ENCODE assay signal across 8 cellular contexts in the genomic region with DNA sequence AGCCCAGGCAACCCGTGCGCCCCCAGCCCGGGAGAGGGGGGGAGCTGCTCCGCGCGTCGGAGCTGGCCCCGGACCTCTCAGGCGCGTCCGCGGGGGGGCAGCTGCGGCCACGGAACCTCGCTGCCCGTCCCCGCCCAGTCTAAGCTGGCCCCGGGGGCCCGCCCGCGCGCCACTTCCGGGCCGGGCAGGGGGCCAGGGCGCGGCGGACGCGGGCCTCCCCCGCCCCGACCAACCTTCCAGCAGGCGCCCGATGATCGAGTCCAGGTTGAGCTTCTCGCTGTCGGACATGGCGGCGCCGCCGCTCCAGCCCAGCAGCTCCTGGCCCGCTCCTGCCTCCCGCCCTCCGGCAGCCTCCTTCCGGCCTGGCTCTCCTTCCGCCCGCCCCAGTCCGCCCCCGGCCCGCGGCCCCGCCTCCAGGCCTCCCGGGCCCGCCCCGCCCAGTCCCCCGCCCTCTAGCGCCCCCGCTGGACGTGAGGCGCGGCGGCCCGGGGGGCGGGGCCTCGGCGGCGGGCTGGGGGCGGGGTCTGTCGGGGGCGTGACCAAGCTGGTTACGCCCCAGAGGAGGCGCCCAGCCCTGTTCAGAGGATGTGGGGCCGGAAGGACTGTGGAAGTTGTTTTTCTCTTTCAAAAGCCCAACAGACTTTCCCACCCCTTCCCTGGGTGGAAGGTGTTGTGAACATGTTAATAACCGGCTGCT. TPM values are rescaled to one million over a fixed set of nuclear protein-coding genes. Genes with fewer than 3 reads are reported as not detected.
DNase-seq lines count a peak whose midpoint lies in the region; ATAC-seq and TF ChIP-seq lines count a peak whose summit lies in the region.

A gene (minus strand): TSS at position 364 of the 697 bp plus-strand sequence. CDS start 76 bp downstream, at position 288.

- CTCF ChIA-PET in activated CD4-positive, alpha-beta T cell treated with anti-CD3 and anti-CD28 coated beads for 36 hours (lab: Charles Lee), result interaction anchor here (0.8 to 5.2 kb wide), 23 partner anchors 10 to 249 kb away, joined by 3 to 34 read pairs (median 4); a partner anchor contains a TSS

- H3K4me3 Mint-ChIP-seq in activated CD4-positive, alpha-beta T cell treated with anti-CD3 and anti-CD28 coated beads for 36 hours, result peak within 1 kb of the TSS; percentile 82

- peak within 1 kb of the TSS; percentile 90 for H3K4me3 ChIP-seq in choroid plexus epithelial cell (ENCODE audit: low read depth, low read length)

- no peaks in the 10 kb centered on the region for H3K27me3 Mint-ChIP-seq in activated CD4-positive, alpha-beta T cell treated with anti-CD3 and anti-CD28 coated beads for 36 hours

- intact Hi-C loops in activated CD4-positive, alpha-beta T cell treated with anti-CD3 and anti-CD28 coated beads for 36 hours (cut with DNase I, micrococcal nuclease), result loop anchor here (1.0 to 10.0 kb wide), 16 partner anchors 10 to 723 kb away; a partner anchor contains a TSS

- peaks cover 52% of the 10 kb centered on the region for H3K36me3 Mint-ChIP-seq in activated CD4-positive, alpha-beta T cell treated with anti-CD3 and anti-CD28 coated beads for 36 hours (ENCODE audit: low read depth)

- H3K4me1 Mint-ChIP-seq in activated CD4-positive, alpha-beta T cell treated with anti-CD3 and anti-CD28 coated beads for 36 hours, result peaks cover 52% of the 10 kb centered on the region

- peak; percentile 47 for ATAC-seq in GM19043 (IDR thresholded peaks at IDR 0.05; ENCODE audit: low read depth, unreplicated experiment)
- peak; percentile 76 for ATAC-seq in HG03354 (IDR thresholded peaks at IDR 0.05; ENCODE audit: poor library complexity, severe bottlenecking, unreplicated experiment)
- ATAC-seq in activated CD4-positive, alpha-beta T cell treated with anti-CD3 and anti-CD28 coated beads for 36 hours, result peak; percentile 67

- peak; percentile 23 for TF ChIP-seq CTCF in choroid plexus epithelial cell (conservative IDR thresholded peaks at IDR 0.05; ENCODE audit: low read depth, low read length)

- DNase-seq in AML-193 (lab: John Stamatoyannopoulos, UW) (peak; percentile 81 to 93), NCI-H510A treated with DMSO at 0.1 percent for 48 hours (lab: John Stamatoyannopoulos, UW) (peak; percentile 90), choroid plexus epithelial cell (ENCODE audit: low read depth) (peak; percentile 88), kidney tubule cell (ENCODE audit: low spot score) (peak; percentile 91)
- peak; percentile 97 for DNase-seq in activated CD4-positive, alpha-beta T cell treated with anti-CD3 and anti-CD28 coated beads for 36 hours
- DNase-seq in stimulated activated CD4-positive, alpha-beta T cell treated with anti-CD3 and anti-CD28 coated beads, Interleukin-1b, Interleukin-23, amount 100 ng/mL, for 1 hour (ENCODE audit: low read depth in 2 of 2), result peak; percentile 87 to 88

- no peaks in the 10 kb centered on the region for H3K9me3 Mint-ChIP-seq in activated CD4-positive, alpha-beta T cell treated with anti-CD3 and anti-CD28 coated beads for 36 hours (ENCODE audit: low read depth)

- peak within 1 kb of the TSS; percentile 87 for H3K27ac Mint-ChIP-seq in activated CD4-positive, alpha-beta T cell treated with anti-CD3 and anti-CD28 coated beads for 36 hours

- POLR2A ChIA-PET in activated CD4-positive, alpha-beta T cell treated with anti-CD3 and anti-CD28 coated beads for 36 hours (lab: Charles Lee), result interaction anchor here (0.7 to 1.8 kb wide), 9 partner anchors 10 to 161 kb away, joined by 3 to 9 read pairs (median 4); a partner anchor contains a TSS

RNA-seq across cellular contexts. Expression of the gene that starts here (rescaled TPM):
- 100 to 1,000 TPM; 199 to 227 TPM for total RNA-seq in activated CD4-positive, alpha-beta T cell treated with anti-CD3 and anti-CD28 coated beads for 36 hours

Comparison
In these comparisons a context has a peak if more than half of its experiments do, and no peak if none do; other contexts are left out.
1. Peak in every context shown above with its lines: DNase-seq, ATAC-seq and H3K4me3 ChIP-seq.